In genomic region chr17:72943826-72944689, GRCh38 we compare ENCODE assay signal across 31 cellular contexts.
A peak's percentile ranks its signal among the peaks of the same experiment; 100 is the strongest.
DNase-seq lines count a peak whose midpoint lies in the region; ATAC-seq, FAIRE-seq and TF ChIP-seq lines count a peak whose summit lies in the region.
"Had no signal": no experiment of that assay in that cellular context is flagged by ENCODE, and none has a peak within 500 bp of the region (broad histone marks: within the 10 kb centered on the region; RNA-seq: fewer than 3 reads in every experiment).

No MANE protein-coding gene starts in this region.

- intact Hi-C loops in dorsolateral prefrontal cortex (cut with DNase I), result no loop called here

- H3K4me1 Mint-ChIP-seq in stimulated activated naive CD8-positive, alpha-beta T cell treated with anti-CD3 and anti-CD28 coated beads, Interleukin-15, Interleukin-2, amounts not matched to agents 100 ng/mL and 50 ng/mL, for 24 hours (ENCODE audit: low read depth), result no peaks in the 10 kb centered on the region
- H3K4me1 Mint-ChIP-seq in stimulated activated naive CD8-positive, alpha-beta T cell treated with anti-CD3 and anti-CD28 coated beads, Interleukin-15, amount 100 ng/mL, for 72 hours, result peaks cover 6% of the 10 kb centered on the region
- H3K4me1 Mint-ChIP-seq: activated naive CD8-positive, alpha-beta T cell treated with anti-CD3 and anti-CD28 coated beads, Interleukin-2, amount 50 U/mL, for 24 hours; mesothelial cell of epicardium; naive thymus-derived CD8-positive, alpha-beta T cell had no signal

- no peak for FAIRE-seq in urothelium cell line (lab: Jason Lieb, UNC)
- FAIRE-seq: colon, frontal cortex, islet of Langerhans, small intestine had no signal

- peaks cover 54% of the 10 kb centered on the region for H3K36me3 Mint-ChIP-seq in stimulated activated naive CD8-positive, alpha-beta T cell treated with anti-CD3 and anti-CD28 coated beads, Interleukin-15, Interleukin-2, amounts not matched to agents 100 ng/mL and 50 ng/mL, for 24 hours (ENCODE audit: low read depth)
- H3K36me3 Mint-ChIP-seq: mesothelial cell of epicardium had no signal

- no peak for ATAC-seq in stimulated activated naive CD8-positive, alpha-beta T cell treated with anti-CD3 and anti-CD28 coated beads, Interleukin-15, amount 100 ng/mL, for 72 hours
- no peak for ATAC-seq in GM21619 (IDR thresholded peaks at IDR 0.05; ENCODE audit: unreplicated experiment)
- ATAC-seq: activated naive CD8-positive, alpha-beta T cell treated with anti-CD3 and anti-CD28 coated beads, Interleukin-2, amount 50 U/mL, for 24 hours; effector memory CD8-positive, alpha-beta T cell; naive thymus-derived CD8-positive, alpha-beta T cell had no signal

- H3K27ac ChIP-seq in dorsolateral prefrontal cortex, result peak overlapping the region in 44 of 59 donors; percentile 7 to 76 (median 48)
- H3K27ac ChIP-seq: BLaER1, brain microvascular endothelial cell, esophagus muscularis mucosa, left ventricle myocardium inferior had no signal

- H3K4me3 ChIP-seq in dorsolateral prefrontal cortex, result no peak overlapping the region
- H3K4me3 ChIP-seq: BLaER1, esophagus muscularis mucosa, left ventricle myocardium inferior had no signal

- no peaks in the 10 kb centered on the region for H3K9me3 Mint-ChIP-seq in stimulated activated naive CD8-positive, alpha-beta T cell treated with anti-CD3 and anti-CD28 coated beads, Interleukin-15, Interleukin-2, amounts not matched to agents 100 ng/mL and 50 ng/mL, for 24 hours
- H3K9me3 Mint-ChIP-seq in stimulated activated naive CD8-positive, alpha-beta T cell treated with anti-CD3 and anti-CD28 coated beads, Interleukin-15, amount 100 ng/mL, for 72 hours, result no peaks in the 10 kb centered on the region
- H3K9me3 Mint-ChIP-seq: activated CD4-positive, alpha-beta memory T cell treated with anti-CD3 and anti-CD28 coated beads for 36 hours; activated naive CD8-positive, alpha-beta T cell treated with anti-CD3 and anti-CD28 coated beads, Interleukin-2, amount 50 U/mL, for 24 hours; effector memory CD8-positive, alpha-beta T cell; mesothelial cell of epicardium; naive thymus-derived CD8-positive, alpha-beta T cell had no signal

- H3K27ac Mint-ChIP-seq in stimulated activated naive CD8-positive, alpha-beta T cell treated with anti-CD3 and anti-CD28 coated beads, Interleukin-15, Interleukin-2, amounts not matched to agents 100 ng/mL and 50 ng/mL, for 24 hours, result peak overlapping the region; percentile 5
- no peak overlapping the region for H3K27ac Mint-ChIP-seq in stimulated activated naive CD8-positive, alpha-beta T cell treated with anti-CD3 and anti-CD28 coated beads, Interleukin-15, amount 100 ng/mL, for 72 hours
- H3K27ac Mint-ChIP-seq: activated CD4-positive, alpha-beta memory T cell treated with anti-CD3 and anti-CD28 coated beads for 36 hours; activated naive CD8-positive, alpha-beta T cell treated with anti-CD3 and anti-CD28 coated beads, Interleukin-2, amount 50 U/mL, for 24 hours; effector memory CD8-positive, alpha-beta T cell; mesothelial cell of epicardium; naive thymus-derived CD8-positive, alpha-beta T cell had no signal

- no peaks in the 10 kb centered on the region for H3K27me3 ChIP-seq in dorsolateral prefrontal cortex
- H3K27me3 ChIP-seq: BLaER1, brain microvascular endothelial cell, esophagus muscularis mucosa had no signal

- H3K4me3 Mint-ChIP-seq in stimulated activated naive CD8-positive, alpha-beta T cell treated with anti-CD3 and anti-CD28 coated beads, Interleukin-15, Interleukin-2, amounts not matched to agents 100 ng/mL and 50 ng/mL, for 24 hours, result no peak overlapping the region
- no peak overlapping the region for H3K4me3 Mint-ChIP-seq in stimulated activated naive CD8-positive, alpha-beta T cell treated with anti-CD3 and anti-CD28 coated beads, Interleukin-15, amount 100 ng/mL, for 72 hours
- H3K4me3 Mint-ChIP-seq: activated CD4-positive, alpha-beta memory T cell treated with anti-CD3 and anti-CD28 coated beads for 36 hours; activated naive CD8-positive, alpha-beta T cell treated with anti-CD3 and anti-CD28 coated beads, Interleukin-2, amount 50 U/mL, for 24 hours; effector memory CD8-positive, alpha-beta T cell; mesothelial cell of epicardium; naive thymus-derived CD8-positive, alpha-beta T cell had no signal

- no peaks in the 10 kb centered on the region for H3K27me3 Mint-ChIP-seq in stimulated activated naive CD8-positive, alpha-beta T cell treated with anti-CD3 and anti-CD28 coated beads, Interleukin-15, Interleukin-2, amounts not matched to agents 100 ng/mL and 50 ng/mL, for 24 hours
- no peaks in the 10 kb centered on the region for H3K27me3 Mint-ChIP-seq in stimulated activated naive CD8-positive, alpha-beta T cell treated with anti-CD3 and anti-CD28 coated beads, Interleukin-15, amount 100 ng/mL, for 72 hours
- H3K27me3 Mint-ChIP-seq: activated CD4-positive, alpha-beta memory T cell treated with anti-CD3 and anti-CD28 coated beads for 36 hours; activated naive CD8-positive, alpha-beta T cell treated with anti-CD3 and anti-CD28 coated beads, Interleukin-2, amount 50 U/mL, for 24 hours; effector memory CD8-positive, alpha-beta T cell; naive thymus-derived CD8-positive, alpha-beta T cell had no signal

- no peak for DNase-seq in stimulated activated naive CD8-positive, alpha-beta T cell treated with anti-CD3 and anti-CD28 coated beads, Interleukin-15, amount 100 ng/mL, for 72 hours
- DNase-seq in NCI-H82 (lab: John Stamatoyannopoulos, UW) (peak; percentile 100), dorsolateral prefrontal cortex (peak in 1 of 10 donors; percentile 53), urothelium cell line (ENCODE audit: low spot score) (no peak), DMS153 treated with DMSO at 0.1 percent for 48 hours (lab: John Stamatoyannopoulos, UW; ENCODE audit: unreplicated experiment) (no peak)
- DNase-seq in activated CD8-positive, alpha-beta memory T cell treated with anti-CD3 and anti-CD28 coated beads, Interleukin-2, amount 50 U/mL, for 48 hours, result no peak
- DNase-seq: activated CD4-positive, alpha-beta memory T cell treated with anti-CD3 and anti-CD28 coated beads for 36 hours; activated CD4-positive, CD25-positive, alpha-beta regulatory T cell; activated naive CD8-positive, alpha-beta T cell treated with anti-CD3 and anti-CD28 coated beads, Interleukin-2, amount 50 U/mL, for 24 hours; brain microvascular endothelial cell; COR-L47; effector memory CD8-positive, alpha-beta T cell; EL; KBM-7; left ventricle myocardium inferior; naive thymus-derived CD8-positive, alpha-beta T cell; NCI-H1436 treated with DMSO at 0.1 percent for 48 hours; NCI-H774; retina; small intestine; stimulated activated CD4-positive, alpha-beta T cell treated with anti-CD3 and anti-CD28 coated beads, Interleukin-1b, Interleukin-23, amount 100 ng/mL, for 48 hours; SW 1271; T1000 had no signal

- TF ChIP-seq CTCF in dorsolateral prefrontal cortex (IDR thresholded peaks at IDR 0.05 in 54 of 56, conservative IDR thresholded peaks at IDR 0.05 in 2 of 56; ENCODE audit: low read depth in 1 of 56, partially characterized antibody in 56 of 56), result no peak
